ENCODE assay signal across 2 cellular contexts in genomic region chr1:205286335-205286950, GRCh38.
TF ChIP-seq lines count a peak whose summit lies in the region.

No MANE protein-coding gene starts in this region.

TF ChIP-seq in HepG2, 621 proteins besides CTCF, POLR2A, EP300 and RAD21:
- no peak for TF ChIP-seq SMARCE1 (IDR thresholded peaks at IDR 0.05; ENCODE audit: borderline replicate concordance)
- TF ChIP-seq ZMYM3 (CRISPR knock-in tag; IDR thresholded peaks at IDR 0.05), result peak; percentile 72
- peak; percentile 96 for TF ChIP-seq ZNF768 (CRISPR knock-in tag; IDR thresholded peaks at IDR 0.05)
- no peak for TF ChIP-seq ZNF782 (CRISPR knock-in tag; IDR thresholded peaks at IDR 0.05; ENCODE audit: borderline replicate concordance)
- no peak for TF ChIP-seq ZNF160 (CRISPR knock-in tag; IDR thresholded peaks at IDR 0.05)
- no peak for TF ChIP-seq FOXP1 (IDR thresholded peaks at IDR 0.05)
- TF ChIP-seq FOXP1 (CRISPR knock-in tag; IDR thresholded peaks at IDR 0.05), result no peak
- TF ChIP-seq BCL6 (CRISPR knock-in tag; IDR thresholded peaks at IDR 0.05), result no peak
- TF ChIP-seq ZNF484 (CRISPR knock-in tag; IDR thresholded peaks at IDR 0.05; ENCODE audit: borderline replicate concordance, low read depth), result no peak
- TF ChIP-seq ZNF496 (CRISPR knock-in tag; IDR thresholded peaks at IDR 0.05; ENCODE audit: insufficient replicate concordance), result no peak
- no peak for TF ChIP-seq ZBTB26 (CRISPR knock-in tag; IDR thresholded peaks at IDR 0.05; ENCODE audit: borderline replicate concordance)

TF ChIP-seq in WTC11, 78 proteins besides CTCF, POLR2A, EP300 and RAD21:
- no peak for TF ChIP-seq CREM (CRISPR knock-in tag; IDR thresholded peaks at IDR 0.05)
- no peak for TF ChIP-seq NR1H2 (CRISPR knock-in tag; IDR thresholded peaks at IDR 0.05)
- TF ChIP-seq E2F1 (CRISPR knock-in tag; IDR thresholded peaks at IDR 0.05), result no peak
- TF ChIP-seq AR (CRISPR knock-in tag; IDR thresholded peaks at IDR 0.05), result no peak
- no peak for TF ChIP-seq SMAD4 (CRISPR knock-in tag; IDR thresholded peaks at IDR 0.05)
- TF ChIP-seq FOXP1 (CRISPR knock-in tag; IDR thresholded peaks at IDR 0.05; ENCODE audit: borderline replicate concordance), result no peak
- no peak for TF ChIP-seq ARID4B (CRISPR knock-in tag; IDR thresholded peaks at IDR 0.05; ENCODE audit: borderline replicate concordance)
- no peak for TF ChIP-seq NR2C2 (CRISPR knock-in tag; IDR thresholded peaks at IDR 0.05)
- TF ChIP-seq TP53 (CRISPR knock-in tag; IDR thresholded peaks at IDR 0.05), result no peak
- TF ChIP-seq, protein P1, sequence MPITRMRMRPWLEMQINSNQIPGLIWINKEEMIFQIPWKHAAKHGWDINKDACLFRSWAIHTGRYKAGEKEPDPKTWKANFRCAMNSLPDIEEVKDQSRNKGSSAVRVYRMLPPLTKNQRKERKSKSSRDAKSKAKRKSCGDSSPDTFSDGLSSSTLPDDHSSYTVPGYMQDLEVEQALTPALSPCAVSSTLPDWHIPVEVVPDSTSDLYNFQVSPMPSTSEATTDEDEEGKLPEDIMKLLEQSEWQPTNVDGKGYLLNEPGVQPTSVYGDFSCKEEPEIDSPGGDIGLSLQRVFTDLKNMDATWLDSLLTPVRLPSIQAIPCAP (CRISPR knock-in tag; IDR thresholded peaks at IDR 0.05), result no peak
- no peak for TF ChIP-seq FOXK1 (CRISPR knock-in tag; IDR thresholded peaks at IDR 0.05)
